In genomic region chr7:38424750-38425463, GRCh38 we compare ENCODE assay signal across 11 cellular contexts.
DNase-seq lines count a peak whose midpoint lies in the region; ATAC-seq and TF ChIP-seq lines count a peak whose summit lies in the region.
"Had no signal": no experiment of that assay in that cellular context is flagged by ENCODE, and none has a peak within 500 bp of the region (broad histone marks: within the 10 kb centered on the region; RNA-seq: fewer than 3 reads in every experiment).

No MANE protein-coding gene starts in this region.

- no peaks in the 10 kb centered on the region for H3K79me2 ChIP-seq in PC-9 (ENCODE audit: low read depth)

- H3K27ac Mint-ChIP-seq in CD8-positive, alpha-beta T cell, result peak overlapping the region; percentile 86
- H3K27ac Mint-ChIP-seq: dendritic cell treated with granulocyte-macrophage colony-stimulating factor and Interleukin-4, amounts not matched to agents 40 ng/mL and 50 ng/mL, for 4 days had no signal

- no peaks in the 10 kb centered on the region for H3K9me3 ChIP-seq in AG04450 (ENCODE audit: control insufficient read depth, insufficient read depth, low read length)
- H3K9me3 ChIP-seq in CD8-positive, alpha-beta T cell (ENCODE audit: low read length), result no peaks in the 10 kb centered on the region
- no peaks in the 10 kb centered on the region for H3K9me3 ChIP-seq in PC-9 (ENCODE audit: insufficient read depth, low read depth)

- POLR2A ChIA-PET in AG04450 (lab: Yijun Ruan, JAX) (no interaction called here), PC-9 (lab: Charles Lee; ENCODE audit: unreplicated experiment) (no interaction called here)
- POLR2A ChIA-PET in CD8-positive, alpha-beta T cell (lab: Charles Lee), result no interaction called here

- H3K4me3 ChIP-seq in AG04450 (ENCODE audit: low read depth, low read length) (no peak overlapping the region), PC-9 (no peak overlapping the region)
- H3K4me3 ChIP-seq in CD8-positive, alpha-beta T cell (ENCODE audit: low read depth, low read length), result no peak overlapping the region

- BruUV-seq in PC-9 (replicated peaks; lab: Mats Ljungman, UMichigan), result no TSS peak

- peaks cover 27% of the 10 kb centered on the region for H3K4me1 ChIP-seq in CD8-positive, alpha-beta T cell (ENCODE audit: insufficient read depth, low read length)
- H3K4me1 ChIP-seq in PC-9 (replicated peaks; ENCODE audit: insufficient read depth), result no peaks in the 10 kb centered on the region

- no peaks in the 10 kb centered on the region for H3K36me3 Mint-ChIP-seq in CD8-positive, alpha-beta T cell

- no peak for DNase-seq in AG04450 (ENCODE audit: low read depth, low spot score)
- no peak for DNase-seq in CD8-positive, alpha-beta T cell
- no peak for DNase-seq in PC-9
- DNase-seq in fibroblast of gingiva (ENCODE audit: low read depth), result peak; percentile 15
- no peak for DNase-seq in NCI-H345 (lab: John Stamatoyannopoulos, UW)
- no peak for DNase-seq in NCI-H446 treated with DMSO at 0.1 percent for 48 hours (lab: John Stamatoyannopoulos, UW)
- DNase-seq in ecto neural progenitor cell (ENCODE audit: low spot score), result no peak
- no peak for DNase-seq in kidney glomerular epithelial cell (lab: John Stamatoyannopoulos, UW)
- DNase-seq: NCI-H446, retina had no signal

- no peaks in the 10 kb centered on the region for H3F3A ChIP-seq in PC-9 (ENCODE audit: insufficient read depth, low read depth)

- no peaks in the 10 kb centered on the region for H3K27me3 ChIP-seq in AG04450 (ENCODE audit: control insufficient read depth, insufficient read depth, low read length)
- no peaks in the 10 kb centered on the region for H3K27me3 ChIP-seq in CD8-positive, alpha-beta T cell (ENCODE audit: insufficient read depth, low read length)
- peaks cover under 1% of the 10 kb centered on the region; the same call in 1 of the 2 replicates for H3K27me3 ChIP-seq in PC-9 (ENCODE audit: insufficient read depth, low read depth)

- H3K27me3 Mint-ChIP-seq in CD8-positive, alpha-beta T cell (ENCODE audit: low read depth), result no peaks in the 10 kb centered on the region
- H3K27me3 Mint-ChIP-seq: dendritic cell treated with granulocyte-macrophage colony-stimulating factor and Interleukin-4, amounts not matched to agents 40 ng/mL and 50 ng/mL, for 4 days had no signal

- H3K9me2 ChIP-seq in PC-9 (ENCODE audit: insufficient read depth), result no peaks in the 10 kb centered on the region

- peak overlapping the region; percentile 3 for H3K4me3 Mint-ChIP-seq in CD8-positive, alpha-beta T cell
- H3K4me3 Mint-ChIP-seq: dendritic cell treated with granulocyte-macrophage colony-stimulating factor and Interleukin-4, amounts not matched to agents 40 ng/mL and 50 ng/mL, for 4 days had no signal

- intact Hi-C loops in CD8-positive, alpha-beta T cell (cut with DNase I, micrococcal nuclease), result no loop called here
- intact Hi-C loops in PC-9 (cut with micrococcal nuclease; ENCODE audit: unreplicated experiment), result no loop called here

- H3K4me1 Mint-ChIP-seq in CD8-positive, alpha-beta T cell (ENCODE audit: low read depth), result peaks cover 43% of the 10 kb centered on the region

- TF ChIP-seq CTCF in AG04450 (IDR thresholded peaks at IDR 0.05; ENCODE audit: low read depth, low read length) (peak; percentile 26; the same call in 1 of the 2 replicates), PC-9 (conservative IDR thresholded peaks at IDR 0.05) (peak; percentile 37; the same call in 1 of the 2 replicates)
- no peak for TF ChIP-seq CTCF in CD8-positive, alpha-beta T cell (IDR thresholded peaks at IDR 0.05)

- H4K20me1 ChIP-seq in PC-9 (ENCODE audit: insufficient read depth), result no peaks in the 10 kb centered on the region

- CTCF ChIA-PET in AG04450 (lab: Charles Lee) (interaction anchor here (1.0 kb wide), 1 partner anchor 236 kb away, joined by 8 read pairs; no protein-coding TSS in a partner anchor), PC-9 (lab: Charles Lee) (no interaction called here)
- CTCF ChIA-PET in CD8-positive, alpha-beta T cell (lab: Charles Lee), result no interaction called here

- no peak overlapping the region for H3K27ac ChIP-seq in AG04450 (ENCODE audit: low read depth, low read length)
- no peak overlapping the region for H3K27ac ChIP-seq in CD8-positive, alpha-beta T cell (ENCODE audit: low read depth, low read length)
- H3K27ac ChIP-seq in PC-9, result no peak overlapping the region

- no peak for ATAC-seq in CD8-positive, alpha-beta T cell

- H3K4me2 ChIP-seq in PC-9, result no peak overlapping the region

- H2AFZ ChIP-seq in PC-9, result no peak overlapping the region

- no peaks in the 10 kb centered on the region for H3K36me3 ChIP-seq in CD8-positive, alpha-beta T cell (ENCODE audit: insufficient read depth, low read length)
- no peaks in the 10 kb centered on the region for H3K36me3 ChIP-seq in PC-9 (ENCODE audit: low read depth)

- peaks cover 11% of the 10 kb centered on the region for H3K9me3 Mint-ChIP-seq in CD8-positive, alpha-beta T cell
- H3K9me3 Mint-ChIP-seq: dendritic cell treated with granulocyte-macrophage colony-stimulating factor and Interleukin-4, amounts not matched to agents 40 ng/mL and 50 ng/mL, for 4 days had no signal
